11 cellular contexts compared by ENCODE assay signal in the genomic region with DNA sequence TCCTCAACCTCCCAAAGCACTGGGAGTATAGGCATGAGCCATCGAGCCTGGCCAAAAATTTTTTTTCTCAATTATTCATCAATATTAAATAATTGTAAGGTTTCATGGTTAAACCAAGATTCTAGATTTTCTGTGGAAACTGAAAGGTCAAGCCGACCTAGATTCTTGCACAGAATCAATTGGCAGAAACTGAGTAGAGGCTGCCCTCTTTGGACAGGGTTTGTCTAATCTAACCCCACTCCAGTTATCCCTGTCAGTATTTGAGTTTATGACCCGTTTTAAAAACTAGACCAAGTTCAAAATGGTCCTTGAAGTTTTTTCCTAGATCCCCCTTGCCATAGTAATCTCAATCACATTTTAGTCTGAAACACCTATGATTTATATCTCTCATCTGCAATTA. TPM values are rescaled to one million over a fixed set of nuclear protein-coding genes. Genes with fewer than 3 reads are reported as not detected.
A peak's percentile ranks its signal among the peaks of the same experiment; 100 is the strongest.
DNase-seq lines count a peak whose midpoint lies in the region; ATAC-seq and TF ChIP-seq lines count a peak whose summit lies in the region.
"Had no signal": no experiment of that assay in that cellular context is flagged by ENCODE, and none has a peak within 500 bp of the region (broad histone marks: within the 10 kb centered on the region; RNA-seq: fewer than 3 reads in every experiment).

No MANE protein-coding gene starts in this region.

- H3K9me2 ChIP-seq in SK-N-SH, result no peaks in the 10 kb centered on the region

- H3K27ac Mint-ChIP-seq in type B pancreatic cell, result no peak overlapping the region
- H3K27ac Mint-ChIP-seq: CD4-positive, CD25-positive, alpha-beta regulatory T cell had no signal

- H3K36me3 ChIP-seq in cardiac muscle cell (no peaks in the 10 kb centered on the region), SK-N-SH (replicated peaks in 1 of 2; ENCODE audit: control insufficient read depth in 1 of 2, insufficient read depth in 2 of 2, low read length in 1 of 2) (no peaks in the 10 kb centered on the region), heart right ventricle (no peaks in the 10 kb centered on the region)

- H3K4me1 ChIP-seq in cardiac muscle cell (ENCODE audit: low read depth), result no peaks in the 10 kb centered on the region
- H3K4me1 ChIP-seq in SK-N-SH (ENCODE audit: control insufficient read depth in 1 of 2, insufficient read depth in 2 of 2, low read depth in 1 of 2, low read length in 1 of 2), result no peaks in the 10 kb centered on the region
- H3K4me1 ChIP-seq in heart right ventricle, result no peaks in the 10 kb centered on the region

- CTCF ChIA-PET in SK-N-SH (lab: Yijun Ruan, JAX), result interaction anchor here (1.1 to 2.2 kb wide), 2 partner anchors 13 to 530 kb away, joined by 3 to 8 read pairs; partner anchors contain the start of gene MINDY2

- DNase-seq in cardiac muscle cell (ENCODE audit: low read depth in 1 of 2, low spot score in 1 of 2) (peak in 1 of 2 donors; percentile 54), cardiac septum (ENCODE audit: low spot score) (no peak), SK-N-SH (peak; percentile 24), heart right ventricle (no peak), type B pancreatic cell (ENCODE audit: extremely low spot score, unreplicated experiment) (no peak), T1000 (lab: John Stamatoyannopoulos, UW) (no peak)
- DNase-seq: NCI-H1092 treated with DMSO at 0.1 percent for 48 hours; stimulated activated CD4-positive, alpha-beta T cell treated with anti-CD3 and anti-CD28 coated beads, Interleukin-2, amount 100 ng/mL, for 48 hours had no signal

- H3K9me3 ChIP-seq in cardiac muscle cell (ENCODE audit: low read depth) (no peaks in the 10 kb centered on the region), SK-N-SH (no peaks in the 10 kb centered on the region), heart right ventricle (no peaks in the 10 kb centered on the region)

- no peak for TF ChIP-seq EP300 in SK-N-SH (IDR thresholded peaks at IDR 0.05; ENCODE audit: borderline replicate concordance in 1 of 2, low read depth in 1 of 2, low read length in 1 of 2)

- POLR2A ChIA-PET in SK-N-SH (lab: Yijun Ruan, JAX), result no interaction called here

- H3K27ac ChIP-seq in cardiac muscle cell (no peak overlapping the region), SK-N-SH (ENCODE audit: low read depth in 2 of 2, low read length in 1 of 2) (no peak overlapping the region), heart right ventricle (no peak overlapping the region)

- intact Hi-C loops in cardiac septum (cut with DNase I) (no loop called here), heart right ventricle (cut with DNase I) (loop anchor here in 7 of 10 donors (5.0 to 10.0 kb wide), 8 partner anchors 323 to 533 kb away; partner anchors contain the start of gene LIPC (in 1 of the 7))

- no peaks in the 10 kb centered on the region for H4K20me1 ChIP-seq in SK-N-SH (ENCODE audit: insufficient read depth)

- H3K4me1 Mint-ChIP-seq in type B pancreatic cell (ENCODE audit: unreplicated experiment), result peaks cover 7% of the 10 kb centered on the region

- peak; percentile 36 for TF ChIP-seq CTCF in cardiac muscle cell (IDR thresholded peaks at IDR 0.05; ENCODE audit: low read depth, low read length)
- peak; percentile 37 for TF ChIP-seq CTCF in SK-N-SH (IDR thresholded peaks at IDR 0.05)
- peak in 7 of 9 donors; percentile 21 to 57 (median 43) for TF ChIP-seq CTCF in heart right ventricle (IDR thresholded peaks at IDR 0.05)
- peak; percentile 18 for TF ChIP-seq CTCF in type B pancreatic cell (conservative IDR thresholded peaks at IDR 0.05)

- H3K4me3 ChIP-seq in cardiac muscle cell, result no peak overlapping the region
- no peak overlapping the region for H3K4me3 ChIP-seq in SK-N-SH (ENCODE audit: low read depth in 2 of 2, low read length in 1 of 2)
- no peak overlapping the region for H3K4me3 ChIP-seq in heart right ventricle

- ATAC-seq in heart right ventricle (peak in 1 of 8 donors; percentile 53), HG02973 (IDR thresholded peaks at IDR 0.05; ENCODE audit: unreplicated experiment) (no peak), HG03442 (IDR thresholded peaks at IDR 0.05; ENCODE audit: unreplicated experiment) (no peak)

- WGBS in SK-N-SH (ENCODE audit: low lambda C conversion rate), result 24% methylated on average over 3 of the region's 3 CpGs
- 57% methylated on average over 3 of the region's 3 CpGs for WGBS in heart right ventricle, 2 donors

- H3F3A ChIP-seq in SK-N-SH (replicated peaks; ENCODE audit: insufficient read depth), result no peaks in the 10 kb centered on the region

- no peaks in the 10 kb centered on the region for H3K36me3 Mint-ChIP-seq in type B pancreatic cell
- H3K36me3 Mint-ChIP-seq: CD4-positive, CD25-positive, alpha-beta regulatory T cell had no signal

- no peak overlapping the region for H3K9ac ChIP-seq in SK-N-SH

- H3K4me2 ChIP-seq in SK-N-SH, result no peak overlapping the region

- H2AFZ ChIP-seq in SK-N-SH (ENCODE audit: low read depth), result no peak overlapping the region

- H3K27me3 ChIP-seq in cardiac muscle cell, result no peaks in the 10 kb centered on the region
- H3K27me3 ChIP-seq in SK-N-SH (ENCODE audit: insufficient read depth), result no peaks in the 10 kb centered on the region
- H3K27me3 ChIP-seq in heart right ventricle, result no peaks in the 10 kb centered on the region

- no peaks in the 10 kb centered on the region for H3K27me3 Mint-ChIP-seq in type B pancreatic cell
- H3K27me3 Mint-ChIP-seq: CD4-positive, CD25-positive, alpha-beta regulatory T cell had no signal

- TF ChIP-seq RAD21 in SK-N-SH (IDR thresholded peaks at IDR 0.05; ENCODE audit: low read length), result peak; percentile 65

- no peak overlapping the region for H3K4me3 Mint-ChIP-seq in type B pancreatic cell
- H3K4me3 Mint-ChIP-seq: CD4-positive, CD25-positive, alpha-beta regulatory T cell had no signal

- H3K79me2 ChIP-seq in SK-N-SH (ENCODE audit: insufficient read depth), result no peaks in the 10 kb centered on the region

- H3K9me3 Mint-ChIP-seq in type B pancreatic cell, result peaks cover 3% of the 10 kb centered on the region

TF ChIP-seq in SK-N-SH, 30 proteins besides CTCF, POLR2A, EP300 and RAD21:
- no peak for TF ChIP-seq NRF1 (IDR thresholded peaks at IDR 0.05; ENCODE audit: low read depth, low read length)
- TF ChIP-seq SMC3 (IDR thresholded peaks at IDR 0.05; ENCODE audit: low read depth, low read length), result peak; percentile 25; the same call in 1 of the 2 replicates

RNA-seq across cellular contexts. Expression of gene ADAM10, which starts 8.6 kb away (rescaled TPM):
- total RNA-seq in cardiac muscle cell, result 129 and 163 TPM in 2 replicates
- polyA plus RNA-seq in cardiac muscle cell, result 110 and 141 TPM in 2 replicates
- total RNA-seq in cardiac septum, result 85.9 TPM
- 83.5 and 104 TPM in 2 replicates for polyA plus RNA-seq in SK-N-SH (2012; rRNA removed)
- polyA plus RNA-seq in SK-N-SH (2012; cell fraction: cytosol; rRNA removed), result 77.8 and 97.2 TPM in 2 replicates
- 47.5 and 51.8 TPM in 2 replicates for polyA plus RNA-seq in SK-N-SH (2012; cell fraction: nucleus; rRNA removed)
- 100 to 1,000 TPM in 1 of 10 donors, 10 to 100 TPM in 9; 68.3 to 110 (median 81.0) TPM for total RNA-seq in heart right ventricle
- polyA plus RNA-seq in heart right ventricle, result 10 to 100 TPM; 10.2 to 16.1 TPM
- 228 and 438 TPM in 2 replicates for total RNA-seq in type B pancreatic cell (ENCODE audit: low replicate concordance)

RNA-seq across cellular contexts. Expression of gene MINDY2, which starts 13.0 kb away (rescaled TPM):
- 23.7 and 30.7 TPM in 2 replicates for total RNA-seq in cardiac muscle cell
- polyA plus RNA-seq in cardiac muscle cell, result 40.2 and 58.4 TPM in 2 replicates
- total RNA-seq in cardiac septum, result 33.4 TPM
- polyA plus RNA-seq in SK-N-SH (2012; rRNA removed), result 1.0 and 1.5 TPM in 2 replicates
- 1.7 and 1.9 TPM in 2 replicates for polyA plus RNA-seq in SK-N-SH (2012; cell fraction: cytosol; rRNA removed)
- 1.4 and 1.6 TPM in 2 replicates for polyA plus RNA-seq in SK-N-SH (2012; cell fraction: nucleus; rRNA removed)
- 10 to 100 TPM; 26.9 to 37.4 (median 32.7) TPM for total RNA-seq in heart right ventricle
- polyA plus RNA-seq in heart right ventricle, result 10 to 100 TPM in 1 of 2 donors, 1 to 10 TPM in 1; 3.8 to 14.7 TPM
- 39.8 and 82.1 TPM in 2 replicates for total RNA-seq in type B pancreatic cell (ENCODE audit: low replicate concordance)
